Comparison of ENCODE assay signal across 1 cellular context in the genomic region with DNA sequence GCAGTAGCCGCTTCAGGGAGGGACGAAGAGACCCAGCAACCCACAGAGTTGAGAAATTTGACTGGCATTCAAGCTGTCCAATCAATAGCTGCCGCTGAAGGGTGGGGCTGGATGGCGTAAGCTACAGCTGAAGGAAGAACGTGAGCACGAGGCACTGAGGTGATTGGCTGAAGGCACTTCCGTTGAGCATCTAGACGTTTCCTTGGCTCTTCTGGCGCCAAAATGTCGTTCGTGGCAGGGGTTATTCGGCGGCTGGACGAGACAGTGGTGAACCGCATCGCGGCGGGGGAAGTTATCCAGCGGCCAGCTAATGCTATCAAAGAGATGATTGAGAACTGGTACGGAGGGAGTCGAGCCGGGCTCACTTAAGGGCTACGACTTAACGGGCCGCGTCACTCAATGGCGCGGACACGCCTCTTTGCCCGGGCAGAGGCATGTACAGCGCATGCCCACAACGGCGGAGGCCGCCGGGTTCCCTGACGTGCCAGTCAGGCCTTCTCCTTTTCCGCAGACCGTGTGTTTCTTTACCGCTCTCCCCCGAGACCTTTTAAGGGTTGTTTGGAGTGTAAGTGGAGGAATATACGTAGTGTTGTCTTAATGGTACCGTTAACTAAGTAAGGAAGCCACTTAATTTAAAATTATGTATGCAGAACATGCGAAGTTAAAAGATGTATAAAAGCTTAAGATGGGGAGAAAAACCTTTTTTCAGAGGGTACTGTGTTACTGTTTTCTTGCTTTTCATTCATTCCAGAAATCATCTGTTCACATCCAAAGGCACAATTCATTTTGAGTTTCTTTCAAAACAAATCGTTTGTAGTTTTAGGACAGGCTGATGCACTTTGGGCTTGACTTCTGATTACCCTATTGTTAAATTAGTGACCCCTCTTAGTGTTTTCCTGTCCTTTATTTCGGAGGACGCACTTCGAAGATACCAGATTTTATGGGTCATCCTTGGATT.
A peak's percentile ranks its signal among the peaks of the same experiment; 100 is the strongest.
TF ChIP-seq lines count a peak whose summit lies in the region.

MLH1 (plus strand) TSS at position 193 of the 958 bp plus-strand sequence; CDS start at position 223, 30 bp downstream.

TF ChIP-seq in K562, 482 proteins besides CTCF, POLR2A, EP300 and RAD21 (continued from another document and continues in another):
- TF ChIP-seq SIX5 (IDR thresholded peaks at IDR 0.05; ENCODE audit: borderline replicate concordance in 1 of 2, insufficient read depth in 1 of 2, low read depth in 1 of 2, low read length in 2 of 2): no peak; a peak in 2 of 4 replicates
- no peak for TF ChIP-seq MEF2A (IDR thresholded peaks at IDR 0.05; ENCODE audit: control insufficient read depth, low read depth, low read length)
- peak; percentile 80 for TF ChIP-seq JUN (IDR thresholded peaks at IDR 0.05; ENCODE audit: borderline replicate concordance, low read depth, low read length)
- TF ChIP-seq JUN (CRISPR knock-in tag; IDR thresholded peaks at IDR 0.05; ENCODE audit: borderline replicate concordance): no peak; the same call in 1 of the 2 replicates
- no peak for TF ChIP-seq PTRF (tag; IDR thresholded peaks at IDR 0.05)
- TF ChIP-seq MCM3 (IDR thresholded peaks at IDR 0.05): no peak
- no peak for TF ChIP-seq EGR1 (conservative IDR thresholded peaks at IDR 0.05)
- TF ChIP-seq, protein P1, sequence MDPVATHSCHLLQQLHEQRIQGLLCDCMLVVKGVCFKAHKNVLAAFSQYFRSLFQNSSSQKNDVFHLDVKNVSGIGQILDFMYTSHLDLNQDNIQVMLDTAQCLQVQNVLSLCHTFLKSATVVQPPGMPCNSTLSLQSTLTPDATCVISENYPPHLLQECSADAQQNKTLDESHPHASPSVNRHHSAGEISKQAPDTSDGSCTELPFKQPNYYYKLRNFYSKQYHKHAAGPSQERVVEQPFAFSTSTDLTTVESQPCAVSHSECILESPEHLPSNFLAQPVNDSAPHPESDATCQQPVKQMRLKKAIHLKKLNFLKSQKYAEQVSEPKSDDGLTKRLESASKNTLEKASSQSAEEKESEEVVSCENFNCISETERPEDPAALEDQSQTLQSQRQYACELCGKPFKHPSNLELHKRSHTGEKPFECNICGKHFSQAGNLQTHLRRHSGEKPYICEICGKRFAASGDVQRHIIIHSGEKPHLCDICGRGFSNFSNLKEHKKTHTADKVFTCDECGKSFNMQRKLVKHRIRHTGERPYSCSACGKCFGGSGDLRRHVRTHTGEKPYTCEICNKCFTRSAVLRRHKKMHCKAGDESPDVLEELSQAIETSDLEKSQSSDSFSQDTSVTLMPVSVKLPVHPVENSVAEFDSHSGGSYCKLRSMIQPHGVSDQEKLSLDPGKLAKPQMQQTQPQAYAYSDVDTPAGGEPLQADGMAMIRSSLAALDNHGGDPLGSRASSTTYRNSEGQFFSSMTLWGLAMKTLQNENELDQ (CRISPR knock-in tag; IDR thresholded peaks at IDR 0.05; ENCODE audit: borderline replicate concordance): no peak
- no peak for TF ChIP-seq NR2F6 (CRISPR knock-in tag; IDR thresholded peaks at IDR 0.05)
- TF ChIP-seq ZNF224 (CRISPR knock-in tag; IDR thresholded peaks at IDR 0.05): no peak
- peak; percentile 79 for TF ChIP-seq PHF20 (IDR thresholded peaks at IDR 0.05; ENCODE audit: partially characterized antibody)
- peak; percentile 16 for TF ChIP-seq BRD9 (IDR thresholded peaks at IDR 0.05; ENCODE audit: low read depth, partially characterized antibody)
- TF ChIP-seq CBX1 (IDR thresholded peaks at IDR 0.05; ENCODE audit: low read depth): no peak
- TF ChIP-seq CEBPB (tag; IDR thresholded peaks at IDR 0.05): peak; percentile 100
- TF ChIP-seq CREB3 (tag; conservative IDR thresholded peaks at IDR 0.05; ENCODE audit: low read depth): peak; percentile 71; the same call in 1 of the 2 replicates
- TF ChIP-seq IRF2 (CRISPR knock-in tag; IDR thresholded peaks at IDR 0.05): no peak
- TF ChIP-seq, protein P2, sequence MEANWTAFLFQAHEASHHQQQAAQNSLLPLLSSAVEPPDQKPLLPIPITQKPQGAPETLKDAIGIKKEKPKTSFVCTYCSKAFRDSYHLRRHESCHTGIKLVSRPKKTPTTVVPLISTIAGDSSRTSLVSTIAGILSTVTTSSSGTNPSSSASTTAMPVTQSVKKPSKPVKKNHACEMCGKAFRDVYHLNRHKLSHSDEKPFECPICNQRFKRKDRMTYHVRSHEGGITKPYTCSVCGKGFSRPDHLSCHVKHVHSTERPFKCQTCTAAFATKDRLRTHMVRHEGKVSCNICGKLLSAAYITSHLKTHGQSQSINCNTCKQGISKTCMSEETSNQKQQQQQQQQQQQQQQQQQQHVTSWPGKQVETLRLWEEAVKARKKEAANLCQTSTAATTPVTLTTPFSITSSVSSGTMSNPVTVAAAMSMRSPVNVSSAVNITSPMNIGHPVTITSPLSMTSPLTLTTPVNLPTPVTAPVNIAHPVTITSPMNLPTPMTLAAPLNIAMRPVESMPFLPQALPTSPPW (CRISPR knock-in tag; IDR thresholded peaks at IDR 0.05): peak; percentile 68
- TF ChIP-seq, protein P3, sequence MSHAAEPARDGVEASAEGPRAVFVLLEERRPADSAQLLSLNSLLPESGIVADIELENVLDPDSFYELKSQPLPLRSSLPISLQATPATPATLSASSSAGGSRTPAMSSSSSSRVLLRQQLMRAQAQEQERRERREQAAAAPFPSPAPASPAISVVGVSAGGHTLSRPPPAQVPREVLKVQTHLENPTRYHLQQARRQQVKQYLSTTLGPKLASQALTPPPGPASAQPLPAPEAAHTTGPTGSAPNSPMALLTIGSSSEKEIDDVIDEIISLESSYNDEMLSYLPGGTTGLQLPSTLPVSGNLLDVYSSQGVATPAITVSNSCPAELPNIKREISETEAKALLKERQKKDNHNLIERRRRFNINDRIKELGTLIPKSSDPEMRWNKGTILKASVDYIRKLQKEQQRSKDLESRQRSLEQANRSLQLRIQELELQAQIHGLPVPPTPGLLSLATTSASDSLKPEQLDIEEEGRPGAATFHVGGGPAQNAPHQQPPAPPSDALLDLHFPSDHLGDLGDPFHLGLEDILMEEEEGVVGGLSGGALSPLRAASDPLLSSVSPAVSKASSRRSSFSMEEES (CRISPR knock-in tag; IDR thresholded peaks at IDR 0.05): no peak
- TF ChIP-seq ZC3H11A (IDR thresholded peaks at IDR 0.05; ENCODE audit: low read depth, low read length): no peak
- TF ChIP-seq TFAM (CRISPR knock-in tag; conservative IDR thresholded peaks at IDR 0.05): no peak
- peak; percentile 93 for TF ChIP-seq ELF1 (tag; IDR thresholded peaks at IDR 0.05)
- no peak for TF ChIP-seq GATA2 (CRISPR knock-in tag; IDR thresholded peaks at IDR 0.05)
- TF ChIP-seq, protein P4, sequence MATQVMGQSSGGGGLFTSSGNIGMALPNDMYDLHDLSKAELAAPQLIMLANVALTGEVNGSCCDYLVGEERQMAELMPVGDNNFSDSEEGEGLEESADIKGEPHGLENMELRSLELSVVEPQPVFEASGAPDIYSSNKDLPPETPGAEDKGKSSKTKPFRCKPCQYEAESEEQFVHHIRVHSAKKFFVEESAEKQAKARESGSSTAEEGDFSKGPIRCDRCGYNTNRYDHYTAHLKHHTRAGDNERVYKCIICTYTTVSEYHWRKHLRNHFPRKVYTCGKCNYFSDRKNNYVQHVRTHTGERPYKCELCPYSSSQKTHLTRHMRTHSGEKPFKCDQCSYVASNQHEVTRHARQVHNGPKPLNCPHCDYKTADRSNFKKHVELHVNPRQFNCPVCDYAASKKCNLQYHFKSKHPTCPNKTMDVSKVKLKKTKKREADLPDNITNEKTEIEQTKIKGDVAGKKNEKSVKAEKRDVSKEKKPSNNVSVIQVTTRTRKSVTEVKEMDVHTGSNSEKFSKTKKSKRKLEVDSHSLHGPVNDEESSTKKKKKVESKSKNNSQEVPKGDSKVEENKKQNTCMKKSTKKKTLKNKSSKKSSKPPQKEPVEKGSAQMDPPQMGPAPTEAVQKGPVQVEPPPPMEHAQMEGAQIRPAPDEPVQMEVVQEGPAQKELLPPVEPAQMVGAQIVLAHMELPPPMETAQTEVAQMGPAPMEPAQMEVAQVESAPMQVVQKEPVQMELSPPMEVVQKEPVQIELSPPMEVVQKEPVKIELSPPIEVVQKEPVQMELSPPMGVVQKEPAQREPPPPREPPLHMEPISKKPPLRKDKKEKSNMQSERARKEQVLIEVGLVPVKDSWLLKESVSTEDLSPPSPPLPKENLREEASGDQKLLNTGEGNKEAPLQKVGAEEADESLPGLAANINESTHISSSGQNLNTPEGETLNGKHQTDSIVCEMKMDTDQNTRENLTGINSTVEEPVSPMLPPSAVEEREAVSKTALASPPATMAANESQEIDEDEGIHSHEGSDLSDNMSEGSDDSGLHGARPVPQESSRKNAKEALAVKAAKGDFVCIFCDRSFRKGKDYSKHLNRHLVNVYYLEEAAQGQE (CRISPR knock-in tag; IDR thresholded peaks at IDR 0.05; ENCODE audit: low read depth): peak; percentile 5; the same call in 1 of the 2 replicates
- TF ChIP-seq ZNF644 (tag; IDR thresholded peaks at IDR 0.05; ENCODE audit: low read depth): peak; percentile 0; the same call in 1 of the 2 replicates
- TF ChIP-seq CHCHD3 (CRISPR knock-in tag; IDR thresholded peaks at IDR 0.05): no peak
- no peak for TF ChIP-seq TAL1 (IDR thresholded peaks at IDR 0.05)
- no peak for TF ChIP-seq NCOA6 (IDR thresholded peaks at IDR 0.05)
- no peak for TF ChIP-seq ZNF584 (CRISPR knock-in tag; IDR thresholded peaks at IDR 0.05; ENCODE audit: low read depth)
- no peak for TF ChIP-seq NFE2L1 (tag; IDR thresholded peaks at IDR 0.05; ENCODE audit: borderline replicate concordance, low read depth)
- no peak for TF ChIP-seq ZKSCAN3 (CRISPR knock-in tag; IDR thresholded peaks at IDR 0.05)
- TF ChIP-seq RBM17 (IDR thresholded peaks at IDR 0.05; ENCODE audit: borderline replicate concordance, low read depth, low read length): no peak
- peak; percentile 89 for TF ChIP-seq HDAC8 (tag; IDR thresholded peaks at IDR 0.05)
- peak; percentile 91 for TF ChIP-seq ZZZ3 (IDR thresholded peaks at IDR 0.05)
- TF ChIP-seq SNRNP70 (optimal IDR thresholded peaks at IDR 0.05; ENCODE audit: low read depth, low read length): no peak
- TF ChIP-seq, protein P5, sequence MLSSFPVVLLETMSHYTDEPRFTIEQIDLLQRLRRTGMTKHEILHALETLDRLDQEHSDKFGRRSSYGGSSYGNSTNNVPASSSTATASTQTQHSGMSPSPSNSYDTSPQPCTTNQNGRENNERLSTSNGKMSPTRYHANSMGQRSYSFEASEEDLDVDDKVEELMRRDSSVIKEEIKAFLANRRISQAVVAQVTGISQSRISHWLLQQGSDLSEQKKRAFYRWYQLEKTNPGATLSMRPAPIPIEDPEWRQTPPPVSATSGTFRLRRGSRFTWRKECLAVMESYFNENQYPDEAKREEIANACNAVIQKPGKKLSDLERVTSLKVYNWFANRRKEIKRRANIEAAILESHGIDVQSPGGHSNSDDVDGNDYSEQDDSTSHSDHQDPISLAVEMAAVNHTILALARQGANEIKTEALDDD (IDR thresholded peaks at IDR 0.05): no peak
- TF ChIP-seq NELFE (IDR thresholded peaks at IDR 0.05; ENCODE audit: insufficient read depth, insufficient read length): no peak
- no peak for TF ChIP-seq ESRRB (CRISPR knock-in tag; IDR thresholded peaks at IDR 0.05; ENCODE audit: borderline replicate concordance)
- peak; percentile 92 for TF ChIP-seq NR2C1 (IDR thresholded peaks at IDR 0.05)
- TF ChIP-seq NR2C1 (tag; IDR thresholded peaks at IDR 0.05): peak; percentile 33; the same call in 1 of the 2 replicates
- no peak for TF ChIP-seq ZNF79 (CRISPR knock-in tag; IDR thresholded peaks at IDR 0.05; ENCODE audit: low read depth)
- TF ChIP-seq, protein P6, sequence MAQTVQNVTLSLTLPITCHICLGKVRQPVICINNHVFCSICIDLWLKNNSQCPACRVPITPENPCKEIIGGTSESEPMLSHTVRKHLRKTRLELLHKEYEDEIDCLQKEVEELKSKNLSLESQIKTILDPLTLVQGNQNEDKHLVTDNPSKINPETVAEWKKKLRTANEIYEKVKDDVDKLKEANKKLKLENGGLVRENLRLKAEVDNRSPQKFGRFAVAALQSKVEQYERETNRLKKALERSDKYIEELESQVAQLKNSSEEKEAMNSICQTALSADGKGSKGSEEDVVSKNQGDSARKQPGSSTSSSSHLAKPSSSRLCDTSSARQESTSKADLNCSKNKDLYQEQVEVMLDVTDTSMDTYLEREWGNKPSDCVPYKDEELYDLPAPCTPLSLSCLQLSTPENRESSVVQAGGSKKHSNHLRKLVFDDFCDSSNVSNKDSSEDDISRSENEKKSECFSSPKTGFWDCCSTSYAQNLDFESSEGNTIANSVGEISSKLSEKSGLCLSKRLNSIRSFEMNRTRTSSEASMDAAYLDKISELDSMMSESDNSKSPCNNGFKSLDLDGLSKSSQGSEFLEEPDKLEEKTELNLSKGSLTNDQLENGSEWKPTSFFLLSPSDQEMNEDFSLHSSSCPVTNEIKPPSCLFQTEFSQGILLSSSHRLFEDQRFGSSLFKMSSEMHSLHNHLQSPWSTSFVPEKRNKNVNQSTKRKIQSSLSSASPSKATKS (CRISPR knock-in tag; IDR thresholded peaks at IDR 0.05): no peak
- TF ChIP-seq ILK (tag; IDR thresholded peaks at IDR 0.05; ENCODE audit: borderline replicate concordance, low read depth): no peak
- TF ChIP-seq ZNF395 (CRISPR knock-in tag; IDR thresholded peaks at IDR 0.05): peak; percentile 89
- peak; percentile 91 for TF ChIP-seq SP1 (CRISPR knock-in tag; IDR thresholded peaks at IDR 0.05)
- TF ChIP-seq MBD2 (IDR thresholded peaks at IDR 0.05; ENCODE audit: borderline replicate concordance, low read depth): peak; percentile 94
- no peak for TF ChIP-seq PHB (CRISPR knock-in tag; IDR thresholded peaks at IDR 0.05)
- TF ChIP-seq ZNF41 (CRISPR knock-in tag; conservative IDR thresholded peaks at IDR 0.05): no peak
- TF ChIP-seq CREB1 (IDR thresholded peaks at IDR 0.05): peak; percentile 96
- TF ChIP-seq CREB1 (CRISPR knock-in tag; IDR thresholded peaks at IDR 0.05): peak; percentile 94
- TF ChIP-seq THRAP3 (IDR thresholded peaks at IDR 0.05; ENCODE audit: borderline replicate concordance): no peak
- TF ChIP-seq ZFPM2 (CRISPR knock-in tag; IDR thresholded peaks at IDR 0.05): no peak
- TF ChIP-seq FOXA3 (CRISPR knock-in tag; conservative IDR thresholded peaks at IDR 0.05 in 1 of 2, IDR thresholded peaks at IDR 0.05 in 1 of 2): no peak
- TF ChIP-seq C11orf30 (IDR thresholded peaks at IDR 0.05; ENCODE audit: low read depth): peak; percentile 85
- no peak for TF ChIP-seq ETV6 (IDR thresholded peaks at IDR 0.05; ENCODE audit: borderline replicate concordance in 1 of 2, low read depth in 2 of 2, low read length in 1 of 2)
- no peak for TF ChIP-seq ETV6 (CRISPR knock-in tag; IDR thresholded peaks at IDR 0.05; ENCODE audit: borderline replicate concordance)
